17 cellular contexts compared by ENCODE assay signal in genomic region chr12:98149270-98149669, GRCh38.
DNase-seq lines count a peak whose midpoint lies in the region; ATAC-seq and TF ChIP-seq lines count a peak whose summit lies in the region.
"Had no signal": no experiment of that assay in that cellular context is flagged by ENCODE, and none has a peak within 500 bp of the region (broad histone marks: within the 10 kb centered on the region; RNA-seq: fewer than 3 reads in every experiment).

No MANE protein-coding gene starts in this region.

- ATAC-seq in GM18517 (IDR thresholded peaks at IDR 0.05; ENCODE audit: unreplicated experiment), result peak; percentile 77
- peak; percentile 78 for ATAC-seq in GM21367 (IDR thresholded peaks at IDR 0.05; ENCODE audit: unreplicated experiment)
- ATAC-seq in HG02885 (IDR thresholded peaks at IDR 0.05; ENCODE audit: poor library complexity, unreplicated experiment), result peak; percentile 91
- ATAC-seq in HG03558 (IDR thresholded peaks at IDR 0.05; ENCODE audit: extremely low read depth, unreplicated experiment), result peak; percentile 79
- ATAC-seq: heart left ventricle; stimulated activated memory B cell treated with anti-CD40 and anti-IgM and Interleukin-4, amounts not matched to agents 10 μg/mL and 1 μg/mL and 100 μg/mL, for 72 hours had no signal

- DNase-seq in D341Med (ENCODE audit: low spot score) (no peak), foreskin fibroblast (no peak), NCI-H1930 (lab: John Stamatoyannopoulos, UW) (no peak), NCI-H1048 (lab: John Stamatoyannopoulos, UW) (no peak)
- DNase-seq: activated CD4-positive, CD25-positive, alpha-beta regulatory T cell; COR-L47; heart left ventricle; MG63; NCI-H526 treated with DMSO at 0.1 percent for 48 hours; nucleus accumbens; Peyer's patch; uterus had no signal

- TF ChIP-seq CTCF in foreskin fibroblast (IDR thresholded peaks at IDR 0.05; ENCODE audit: low read depth, low read length), result no peak

- no peak overlapping the region for H3K4me3 ChIP-seq in foreskin fibroblast (ENCODE audit: low read depth in 1 of 2, low read length in 2 of 2)
- H3K4me3 ChIP-seq: heart left ventricle, MG63, Peyer's patch, uterus had no signal
